16 cellular contexts compared by ENCODE assay signal in genomic region chr17:71402661-71403141, GRCh38.
DNase-seq lines count a peak whose midpoint lies in the region; ATAC-seq and TF ChIP-seq lines count a peak whose summit lies in the region.
"Had no signal": no experiment of that assay in that cellular context is flagged by ENCODE, and none has a peak within 500 bp of the region (broad histone marks: within the 10 kb centered on the region; RNA-seq: fewer than 3 reads in every experiment).

No MANE protein-coding gene starts in this region.

- DNase-seq in Daoy (ENCODE audit: low read depth): peak; percentile 18
- peak; percentile 81 for DNase-seq in NCI-H1105 treated with DMSO at 0.1 percent for 48 hours (lab: John Stamatoyannopoulos, UW)
- DNase-seq in Panc1 (ENCODE audit: low read depth, low spot score): no peak
- peak; percentile 46 for DNase-seq in kidney tubule cell (ENCODE audit: low spot score)
- DNase-seq in KBM-7: no peak
- no peak for DNase-seq in ascending aorta (ENCODE audit: low spot score in 2 of 2)
- DNase-seq in SKM-1 treated with dmso at 0.1 percent for 144 hours (lab: John Stamatoyannopoulos, UW; ENCODE audit: unreplicated experiment): no peak
- DNase-seq: activated T-cell treated with anti-CD3 and anti-CD28 coated beads, Interleukin-2, amount 50 U/mL, for 48 hours; cerebellar nuclear complex; glutamatergic neuron; Kasumi-1; kidney glomerular epithelial cell; stimulated activated CD4-positive, alpha-beta T cell treated with anti-CD3 and anti-CD28 coated beads, Interleukin-12 subunit alpha, Interleukin-12 subunit beta, amount 100 ng/mL, for 4 hours had no signal

- H3K9me3 ChIP-seq in Panc1 (ENCODE audit: control insufficient read depth, insufficient read depth, low read depth, low read length) (no peaks in the 10 kb centered on the region), ascending aorta (no peaks in the 10 kb centered on the region)

- BruUV-seq in Panc1 (replicated peaks; lab: Mats Ljungman, UMichigan): no TSS peak

- H3K27me3 ChIP-seq in Panc1 (ENCODE audit: control insufficient read depth, insufficient read depth, low read length) (no peaks in the 10 kb centered on the region), ascending aorta (no peaks in the 10 kb centered on the region)

- H3K27ac ChIP-seq in Panc1 (ENCODE audit: low read length) (no peak overlapping the region), ascending aorta (no peak overlapping the region)
- H3K27ac ChIP-seq: parathyroid adenoma had no signal

- H3K4me3 ChIP-seq in Panc1 (ENCODE audit: low read depth in 2 of 2, low read length in 2 of 2): no peak overlapping the region
- no peak overlapping the region for H3K4me3 ChIP-seq in ascending aorta

- in situ Hi-C loops in Panc1 (cut with HindIII; ENCODE audit: low pct_unique_long_range_greater_than_20kb, low sequenced_read_pairs): no loop called here
- in situ Hi-C loops in KBM-7 (cut with MboI; ENCODE audit: low pct_unique_long_range_greater_than_20kb, low sequenced_read_pairs): no loop called here

- TF ChIP-seq CTCF in Panc1 (IDR thresholded peaks at IDR 0.05): no peak
- no peak for TF ChIP-seq CTCF in ascending aorta (IDR thresholded peaks at IDR 0.05)

- intact Hi-C loops in Panc1 (cut with micrococcal nuclease; ENCODE audit: unreplicated experiment) (no loop called here), ascending aorta (cut with DNase I) (no loop called here)

- no peaks in the 10 kb centered on the region for H3K36me3 ChIP-seq in Panc1 (ENCODE audit: control insufficient read depth, insufficient read depth, low read length)
- no peaks in the 10 kb centered on the region for H3K36me3 ChIP-seq in ascending aorta

- ATAC-seq in Panc1 (0 out of 2 replicates have a peak, but pooled peaks have one; percentile 51), HG03354 (IDR thresholded peaks at IDR 0.05; ENCODE audit: poor library complexity, severe bottlenecking, unreplicated experiment) (no peak)
- ATAC-seq: Right ventricle myocardium inferior had no signal

- H3K4me1 ChIP-seq in Panc1 (ENCODE audit: control insufficient read depth, insufficient read depth, low read length) (no peaks in the 10 kb centered on the region), ascending aorta (no peaks in the 10 kb centered on the region)
- H3K4me1 ChIP-seq: parathyroid adenoma had no signal

- POLR2A ChIA-PET in Panc1 (lab: Charles Lee): no interaction called here

- CTCF ChIA-PET in Panc1 (lab: Charles Lee): interaction anchor here (0.6 kb wide), 1 partner anchor 57 kb away, joined by 4 read pairs; no protein-coding TSS in a partner anchor

Comparison
In these comparisons a context has a peak if more than half of its experiments do, and no peak if none do; other contexts are left out.
1. DNase-seq: peak in Daoy (single experiment), NCI-H1105 treated with DMSO at 0.1 percent for 48 hours (single experiment) and kidney tubule cell (single experiment); none in Panc1 (single experiment), KBM-7 (single experiment), ascending aorta (0 of 2) and SKM-1 treated with dmso at 0.1 percent for 144 hours (single experiment).